ENCODE assay signal across 1 cellular context in the genomic region with DNA sequence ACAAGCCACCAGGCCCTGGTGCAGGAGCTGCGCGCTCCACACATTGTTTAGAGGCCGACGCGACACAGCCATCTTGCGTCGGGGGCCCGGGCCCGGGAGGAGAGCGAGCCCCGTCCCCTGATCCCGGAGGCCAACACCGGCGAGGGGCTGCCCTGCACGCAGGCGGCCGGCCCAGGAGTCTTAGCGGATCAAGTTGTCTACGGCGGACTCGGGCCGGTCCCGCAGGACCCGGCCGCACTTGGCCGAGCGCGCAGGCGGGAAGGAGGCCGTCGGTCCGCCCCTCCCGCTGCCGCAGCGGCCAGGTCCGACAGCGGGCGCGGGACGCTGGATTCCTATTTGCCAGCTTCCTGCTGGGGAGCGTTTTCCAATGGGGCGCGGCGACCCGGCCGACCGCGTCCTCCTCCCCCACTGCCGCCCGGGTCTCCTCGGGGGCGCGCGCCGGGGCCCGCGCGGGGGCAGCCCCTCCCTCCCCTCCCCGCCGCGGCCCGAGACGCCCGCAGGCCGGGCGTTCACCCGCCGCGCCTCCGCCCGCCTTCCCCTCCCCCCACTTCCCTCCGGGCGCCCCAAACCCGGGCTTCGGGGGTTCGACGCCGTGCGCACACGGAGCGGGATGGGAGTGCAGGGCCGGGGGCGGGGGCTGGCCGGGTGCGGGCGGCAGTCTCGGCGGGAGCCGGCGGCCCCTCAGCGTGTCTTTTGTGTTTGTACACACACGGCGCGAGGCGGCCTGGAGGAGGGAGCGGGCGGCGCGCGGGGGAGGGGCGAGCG.
TF ChIP-seq lines count a peak whose summit lies in the region.

No MANE protein-coding gene starts in this region.

TF ChIP-seq in K562, 482 proteins besides CTCF, POLR2A, EP300 and RAD21 (continued from another document and continues in another):
- no peak for TF ChIP-seq TAF7 (tag; IDR thresholded peaks at IDR 0.05)
- no peak for TF ChIP-seq NCOA1 (IDR thresholded peaks at IDR 0.05; ENCODE audit: low read depth)
- no peak for TF ChIP-seq ZNF77 (CRISPR knock-in tag; IDR thresholded peaks at IDR 0.05)
- TF ChIP-seq MBD2 (IDR thresholded peaks at IDR 0.05; ENCODE audit: borderline replicate concordance, low read depth) = no peak
- TF ChIP-seq RB1 (IDR thresholded peaks at IDR 0.05; ENCODE audit: low read depth) = peak; percentile 93
- TF ChIP-seq, protein P1, sequence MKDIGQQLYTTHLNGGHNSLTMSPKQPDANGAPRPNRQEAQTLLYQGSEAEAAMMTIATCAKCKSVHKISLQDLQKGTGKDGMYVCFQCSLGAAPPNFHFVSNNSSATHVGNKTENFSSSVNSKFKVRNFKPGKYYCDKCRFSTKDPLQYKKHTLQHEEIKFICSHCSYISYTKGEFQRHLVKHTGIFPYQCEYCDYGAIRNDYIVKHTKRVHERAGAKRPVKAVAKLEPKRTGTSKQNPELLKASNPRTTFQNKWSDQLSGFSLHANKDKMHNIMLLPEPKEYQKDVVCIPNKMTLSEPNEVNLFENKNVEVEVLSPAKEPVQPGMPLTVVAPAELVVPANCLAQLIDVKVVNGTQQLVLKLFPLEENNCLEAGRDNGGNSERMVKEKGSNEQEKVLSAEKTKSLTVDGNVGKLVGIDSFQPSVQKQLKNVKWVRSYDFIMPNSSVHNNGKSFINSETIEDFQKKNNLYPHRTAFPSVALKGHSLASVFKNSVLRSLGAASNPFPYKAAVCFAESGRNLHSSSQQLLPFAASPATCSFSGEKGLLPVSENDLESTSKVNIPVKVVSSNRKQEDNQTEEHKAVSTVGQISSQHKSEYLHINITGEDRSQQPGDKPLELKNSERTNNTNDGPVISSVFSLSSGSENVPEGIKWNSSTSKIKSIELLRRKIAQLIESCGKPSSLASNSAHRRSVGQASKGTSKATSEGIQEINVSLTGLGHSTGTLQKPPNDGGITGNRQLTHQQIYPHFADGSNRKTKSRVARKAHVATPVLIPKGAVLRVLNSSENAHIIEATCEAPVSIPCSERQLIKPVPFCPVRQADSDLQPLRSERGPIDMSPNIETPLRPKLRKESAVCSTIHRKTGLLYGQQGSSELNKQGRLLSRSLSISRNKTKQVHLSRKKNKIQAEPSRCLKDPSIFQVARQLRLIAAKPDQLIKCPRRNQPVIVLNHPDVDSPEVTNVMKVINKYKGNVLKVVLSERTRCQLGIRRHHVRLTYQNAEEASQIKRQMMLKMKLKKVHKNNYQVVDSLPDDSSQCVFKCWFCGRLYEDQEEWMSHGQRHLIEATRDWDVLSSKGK (CRISPR knock-in tag; IDR thresholded peaks at IDR 0.05) = no peak
- no peak for TF ChIP-seq ZNF696 (CRISPR knock-in tag; conservative IDR thresholded peaks at IDR 0.05)
- TF ChIP-seq, protein P2, sequence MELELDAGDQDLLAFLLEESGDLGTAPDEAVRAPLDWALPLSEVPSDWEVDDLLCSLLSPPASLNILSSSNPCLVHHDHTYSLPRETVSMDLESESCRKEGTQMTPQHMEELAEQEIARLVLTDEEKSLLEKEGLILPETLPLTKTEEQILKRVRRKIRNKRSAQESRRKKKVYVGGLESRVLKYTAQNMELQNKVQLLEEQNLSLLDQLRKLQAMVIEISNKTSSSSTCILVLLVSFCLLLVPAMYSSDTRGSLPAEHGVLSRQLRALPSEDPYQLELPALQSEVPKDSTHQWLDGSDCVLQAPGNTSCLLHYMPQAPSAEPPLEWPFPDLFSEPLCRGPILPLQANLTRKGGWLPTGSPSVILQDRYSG (tag; conservative IDR thresholded peaks at IDR 0.05; ENCODE audit: low read depth) = no peak
- TF ChIP-seq, protein P3, sequence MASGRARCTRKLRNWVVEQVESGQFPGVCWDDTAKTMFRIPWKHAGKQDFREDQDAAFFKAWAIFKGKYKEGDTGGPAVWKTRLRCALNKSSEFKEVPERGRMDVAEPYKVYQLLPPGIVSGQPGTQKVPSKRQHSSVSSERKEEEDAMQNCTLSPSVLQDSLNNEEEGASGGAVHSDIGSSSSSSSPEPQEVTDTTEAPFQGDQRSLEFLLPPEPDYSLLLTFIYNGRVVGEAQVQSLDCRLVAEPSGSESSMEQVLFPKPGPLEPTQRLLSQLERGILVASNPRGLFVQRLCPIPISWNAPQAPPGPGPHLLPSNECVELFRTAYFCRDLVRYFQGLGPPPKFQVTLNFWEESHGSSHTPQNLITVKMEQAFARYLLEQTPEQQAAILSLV (tag; IDR thresholded peaks at IDR 0.05) = no peak
- no peak for TF ChIP-seq SMARCA5 (IDR thresholded peaks at IDR 0.05)
- TF ChIP-seq, protein P4, sequence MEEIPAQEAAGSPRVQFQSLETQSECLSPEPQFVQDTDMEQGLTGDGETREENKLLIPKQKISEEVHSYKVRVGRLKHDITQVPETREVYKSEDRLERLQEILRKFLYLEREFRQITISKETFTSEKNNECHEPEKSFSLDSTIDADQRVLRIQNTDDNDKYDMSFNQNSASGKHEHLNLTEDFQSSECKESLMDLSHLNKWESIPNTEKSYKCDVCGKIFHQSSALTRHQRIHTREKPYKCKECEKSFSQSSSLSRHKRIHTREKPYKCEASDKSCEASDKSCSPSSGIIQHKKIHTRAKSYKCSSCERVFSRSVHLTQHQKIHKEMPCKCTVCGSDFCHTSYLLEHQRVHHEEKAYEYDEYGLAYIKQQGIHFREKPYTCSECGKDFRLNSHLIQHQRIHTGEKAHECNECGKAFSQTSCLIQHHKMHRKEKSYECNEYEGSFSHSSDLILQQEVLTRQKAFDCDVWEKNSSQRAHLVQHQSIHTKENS (CRISPR knock-in tag; IDR thresholded peaks at IDR 0.05) = no peak
- TF ChIP-seq, protein P5, sequence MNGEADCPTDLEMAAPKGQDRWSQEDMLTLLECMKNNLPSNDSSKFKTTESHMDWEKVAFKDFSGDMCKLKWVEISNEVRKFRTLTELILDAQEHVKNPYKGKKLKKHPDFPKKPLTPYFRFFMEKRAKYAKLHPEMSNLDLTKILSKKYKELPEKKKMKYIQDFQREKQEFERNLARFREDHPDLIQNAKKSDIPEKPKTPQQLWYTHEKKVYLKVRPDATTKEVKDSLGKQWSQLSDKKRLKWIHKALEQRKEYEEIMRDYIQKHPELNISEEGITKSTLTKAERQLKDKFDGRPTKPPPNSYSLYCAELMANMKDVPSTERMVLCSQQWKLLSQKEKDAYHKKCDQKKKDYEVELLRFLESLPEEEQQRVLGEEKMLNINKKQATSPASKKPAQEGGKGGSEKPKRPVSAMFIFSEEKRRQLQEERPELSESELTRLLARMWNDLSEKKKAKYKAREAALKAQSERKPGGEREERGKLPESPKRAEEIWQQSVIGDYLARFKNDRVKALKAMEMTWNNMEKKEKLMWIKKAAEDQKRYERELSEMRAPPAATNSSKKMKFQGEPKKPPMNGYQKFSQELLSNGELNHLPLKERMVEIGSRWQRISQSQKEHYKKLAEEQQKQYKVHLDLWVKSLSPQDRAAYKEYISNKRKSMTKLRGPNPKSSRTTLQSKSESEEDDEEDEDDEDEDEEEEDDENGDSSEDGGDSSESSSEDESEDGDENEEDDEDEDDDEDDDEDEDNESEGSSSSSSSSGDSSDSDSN (IDR thresholded peaks at IDR 0.05; ENCODE audit: borderline replicate concordance in 1 of 2, low read depth in 2 of 2, low read length in 2 of 2) = peak in 1 of 2 experiments; percentile 82; a peak in 2 of 4 replicates
- TF ChIP-seq ZNF212 (CRISPR knock-in tag; IDR thresholded peaks at IDR 0.05) = no peak
- TF ChIP-seq ADNP (tag; IDR thresholded peaks at IDR 0.05) = no peak
- TF ChIP-seq ZSCAN29 (IDR thresholded peaks at IDR 0.05) = no peak
- no peak for TF ChIP-seq POLR3G (IDR thresholded peaks at IDR 0.05; ENCODE audit: extremely low read depth, insufficient read length, insufficient replicate concordance)
- TF ChIP-seq HLTF (IDR thresholded peaks at IDR 0.05) = no peak
- TF ChIP-seq SAFB (IDR thresholded peaks at IDR 0.05; ENCODE audit: borderline replicate concordance, low read depth, low read length) = peak; percentile 12; the same call in 1 of the 2 replicates
- TF ChIP-seq, protein P6, sequence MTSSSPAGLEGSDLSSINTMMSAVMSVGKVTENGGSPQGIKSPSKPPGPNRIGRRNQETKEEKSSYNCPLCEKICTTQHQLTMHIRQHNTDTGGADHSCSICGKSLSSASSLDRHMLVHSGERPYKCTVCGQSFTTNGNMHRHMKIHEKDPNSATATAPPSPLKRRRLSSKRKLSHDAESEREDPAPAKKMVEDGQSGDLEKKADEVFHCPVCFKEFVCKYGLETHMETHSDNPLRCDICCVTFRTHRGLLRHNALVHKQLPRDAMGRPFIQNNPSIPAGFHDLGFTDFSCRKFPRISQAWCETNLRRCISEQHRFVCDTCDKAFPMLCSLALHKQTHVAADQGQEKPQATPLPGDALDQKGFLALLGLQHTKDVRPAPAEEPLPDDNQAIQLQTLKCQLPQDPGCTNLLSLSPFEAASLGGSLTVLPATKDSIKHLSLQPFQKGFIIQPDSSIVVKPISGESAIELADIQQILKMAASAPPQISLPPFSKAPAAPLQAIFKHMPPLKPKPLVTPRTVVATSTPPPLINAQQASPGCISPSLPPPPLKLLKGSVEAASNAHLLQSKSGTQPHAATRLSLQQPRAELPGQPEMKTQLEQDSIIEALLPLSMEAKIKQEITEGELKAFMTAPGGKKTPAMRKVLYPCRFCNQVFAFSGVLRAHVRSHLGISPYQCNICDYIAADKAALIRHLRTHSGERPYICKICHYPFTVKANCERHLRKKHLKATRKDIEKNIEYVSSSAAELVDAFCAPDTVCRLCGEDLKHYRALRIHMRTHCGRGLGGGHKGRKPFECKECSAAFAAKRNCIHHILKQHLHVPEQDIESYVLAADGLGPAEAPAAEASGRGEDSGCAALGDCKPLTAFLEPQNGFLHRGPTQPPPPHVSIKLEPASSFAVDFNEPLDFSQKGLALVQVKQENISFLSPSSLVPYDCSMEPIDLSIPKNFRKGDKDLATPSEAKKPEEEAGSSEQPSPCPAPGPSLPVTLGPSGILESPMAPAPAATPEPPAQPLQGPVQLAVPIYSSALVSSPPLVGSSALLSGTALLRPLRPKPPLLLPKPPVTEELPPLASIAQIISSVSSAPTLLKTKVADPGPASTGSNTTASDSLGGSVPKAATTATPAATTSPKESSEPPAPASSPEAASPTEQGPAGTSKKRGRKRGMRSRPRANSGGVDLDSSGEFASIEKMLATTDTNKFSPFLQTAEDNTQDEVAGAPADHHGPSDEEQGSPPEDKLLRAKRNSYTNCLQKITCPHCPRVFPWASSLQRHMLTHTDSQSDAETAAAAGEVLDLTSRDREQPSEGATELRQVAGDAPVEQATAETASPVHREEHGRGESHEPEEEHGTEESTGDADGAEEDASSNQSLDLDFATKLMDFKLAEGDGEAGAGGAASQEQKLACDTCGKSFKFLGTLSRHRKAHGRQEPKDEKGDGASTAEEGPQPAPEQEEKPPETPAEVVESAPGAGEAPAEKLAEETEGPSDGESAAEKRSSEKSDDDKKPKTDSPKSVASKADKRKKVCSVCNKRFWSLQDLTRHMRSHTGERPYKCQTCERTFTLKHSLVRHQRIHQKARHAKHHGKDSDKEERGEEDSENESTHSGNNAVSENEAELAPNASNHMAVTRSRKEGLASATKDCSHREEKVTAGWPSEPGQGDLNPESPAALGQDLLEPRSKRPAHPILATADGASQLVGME (CRISPR knock-in tag; IDR thresholded peaks at IDR 0.05) = peak; percentile 42; the same call in 1 of the 2 replicates
- TF ChIP-seq SMC3 (conservative IDR thresholded peaks at IDR 0.05; ENCODE audit: insufficient read depth, low read depth, low read length) = no peak
- no peak for TF ChIP-seq TGIF2 (CRISPR knock-in tag; IDR thresholded peaks at IDR 0.05)
- 0 out of 2 replicates have a peak, but pooled peaks have one; percentile 1 for TF ChIP-seq ZNF583 (CRISPR knock-in tag; IDR thresholded peaks at IDR 0.05)
- TF ChIP-seq MEIS2 (IDR thresholded peaks at IDR 0.05; ENCODE audit: partially characterized antibody) = no peak
- TF ChIP-seq CBX2 (IDR thresholded peaks at IDR 0.05; ENCODE audit: insufficient read depth, low read length, poor library complexity, severe bottlenecking) = no peak
- no peak for TF ChIP-seq C11orf30 (IDR thresholded peaks at IDR 0.05; ENCODE audit: low read depth)
- TF ChIP-seq, protein P7, sequence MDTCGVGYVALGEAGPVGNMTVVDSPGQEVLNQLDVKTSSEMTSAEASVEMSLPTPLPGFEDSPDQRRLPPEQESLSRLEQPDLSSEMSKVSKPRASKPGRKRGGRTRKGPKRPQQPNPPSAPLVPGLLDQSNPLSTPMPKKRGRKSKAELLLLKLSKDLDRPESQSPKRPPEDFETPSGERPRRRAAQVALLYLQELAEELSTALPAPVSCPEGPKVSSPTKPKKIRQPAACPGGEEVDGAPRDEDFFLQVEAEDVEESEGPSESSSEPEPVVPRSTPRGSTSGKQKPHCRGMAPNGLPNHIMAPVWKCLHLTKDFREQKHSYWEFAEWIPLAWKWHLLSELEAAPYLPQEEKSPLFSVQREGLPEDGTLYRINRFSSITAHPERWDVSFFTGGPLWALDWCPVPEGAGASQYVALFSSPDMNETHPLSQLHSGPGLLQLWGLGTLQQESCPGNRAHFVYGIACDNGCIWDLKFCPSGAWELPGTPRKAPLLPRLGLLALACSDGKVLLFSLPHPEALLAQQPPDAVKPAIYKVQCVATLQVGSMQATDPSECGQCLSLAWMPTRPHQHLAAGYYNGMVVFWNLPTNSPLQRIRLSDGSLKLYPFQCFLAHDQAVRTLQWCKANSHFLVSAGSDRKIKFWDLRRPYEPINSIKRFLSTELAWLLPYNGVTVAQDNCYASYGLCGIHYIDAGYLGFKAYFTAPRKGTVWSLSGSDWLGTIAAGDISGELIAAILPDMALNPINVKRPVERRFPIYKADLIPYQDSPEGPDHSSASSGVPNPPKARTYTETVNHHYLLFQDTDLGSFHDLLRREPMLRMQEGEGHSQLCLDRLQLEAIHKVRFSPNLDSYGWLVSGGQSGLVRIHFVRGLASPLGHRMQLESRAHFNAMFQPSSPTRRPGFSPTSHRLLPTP (IDR thresholded peaks at IDR 0.05; ENCODE audit: borderline replicate concordance, extremely low read depth, insufficient read length) = no peak
- TF ChIP-seq L3MBTL2 (IDR thresholded peaks at IDR 0.05) = peak; percentile 81; the same call in 1 of the 2 replicates
- TF ChIP-seq ZNF239 (CRISPR knock-in tag; IDR thresholded peaks at IDR 0.05) = no peak
- no peak for TF ChIP-seq MIER1 (IDR thresholded peaks at IDR 0.05; ENCODE audit: low read depth)
- no peak for TF ChIP-seq TAF9B (IDR thresholded peaks at IDR 0.05; ENCODE audit: partially characterized antibody)
- TF ChIP-seq, protein P8, sequence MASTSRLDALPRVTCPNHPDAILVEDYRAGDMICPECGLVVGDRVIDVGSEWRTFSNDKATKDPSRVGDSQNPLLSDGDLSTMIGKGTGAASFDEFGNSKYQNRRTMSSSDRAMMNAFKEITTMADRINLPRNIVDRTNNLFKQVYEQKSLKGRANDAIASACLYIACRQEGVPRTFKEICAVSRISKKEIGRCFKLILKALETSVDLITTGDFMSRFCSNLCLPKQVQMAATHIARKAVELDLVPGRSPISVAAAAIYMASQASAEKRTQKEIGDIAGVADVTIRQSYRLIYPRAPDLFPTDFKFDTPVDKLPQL (IDR thresholded peaks at IDR 0.05; ENCODE audit: extremely low read depth, insufficient read length) = no peak
- TF ChIP-seq PHB2 (IDR thresholded peaks at IDR 0.05; ENCODE audit: low read depth) = no peak
- TF ChIP-seq SPI1 (IDR thresholded peaks at IDR 0.05; ENCODE audit: borderline replicate concordance, low read depth, low read length) = no peak
- no peak for TF ChIP-seq PHF21A (IDR thresholded peaks at IDR 0.05; ENCODE audit: borderline replicate concordance, low read depth)
- TF ChIP-seq, protein P9, sequence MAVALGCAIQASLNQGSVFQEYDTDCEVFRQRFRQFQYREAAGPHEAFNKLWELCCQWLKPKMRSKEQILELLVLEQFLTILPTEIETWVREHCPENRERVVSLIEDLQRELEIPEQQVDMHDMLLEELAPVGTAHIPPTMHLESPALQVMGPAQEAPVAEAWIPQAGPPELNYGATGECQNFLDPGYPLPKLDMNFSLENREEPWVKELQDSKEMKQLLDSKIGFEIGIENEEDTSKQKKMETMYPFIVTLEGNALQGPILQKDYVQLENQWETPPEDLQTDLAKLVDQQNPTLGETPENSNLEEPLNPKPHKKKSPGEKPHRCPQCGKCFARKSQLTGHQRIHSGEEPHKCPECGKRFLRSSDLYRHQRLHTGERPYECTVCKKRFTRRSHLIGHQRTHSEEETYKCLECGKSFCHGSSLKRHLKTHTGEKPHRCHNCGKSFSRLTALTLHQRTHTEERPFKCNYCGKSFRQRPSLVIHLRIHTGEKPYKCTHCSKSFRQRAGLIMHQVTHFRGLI (CRISPR knock-in tag; IDR thresholded peaks at IDR 0.05) = no peak
- no peak for TF ChIP-seq ZFPM2 (CRISPR knock-in tag; IDR thresholded peaks at IDR 0.05)
